33 cellular contexts compared by ENCODE assay signal in the genomic region with DNA sequence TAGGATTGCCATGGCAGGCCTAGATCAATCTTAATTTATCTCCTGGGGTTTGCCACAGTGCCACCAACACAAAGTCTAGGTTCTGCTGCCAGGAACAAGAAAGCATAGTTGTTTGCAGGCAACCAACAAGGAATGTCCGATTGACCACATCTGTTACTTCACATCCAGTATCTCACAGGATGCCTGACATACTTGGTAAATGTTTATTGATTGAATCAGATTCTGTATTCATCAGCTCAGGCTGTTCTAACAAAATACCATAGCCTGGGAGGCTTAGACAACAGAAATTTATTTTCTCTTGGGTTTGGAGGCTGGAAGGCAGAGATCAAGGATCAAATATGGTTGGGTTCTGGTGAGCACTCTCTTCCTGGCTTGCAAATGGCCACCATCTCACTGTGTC. TPM values are rescaled to one million over a fixed set of nuclear protein-coding genes. Genes with fewer than 3 reads are reported as not detected.
DNase-seq lines count a peak whose midpoint lies in the region; FAIRE-seq and TF ChIP-seq lines count a peak whose summit lies in the region.
"Had no signal": no experiment of that assay in that cellular context is flagged by ENCODE, and none has a peak within 500 bp of the region (broad histone marks: within the 10 kb centered on the region; RNA-seq: fewer than 3 reads in every experiment).

No MANE protein-coding gene starts in this region.

- H3K4me3 ChIP-seq in bronchial epithelial cell (ENCODE audit: low read depth, low read length) (no peak overlapping the region), spleen (no peak overlapping the region)
- H3K4me3 ChIP-seq: body of pancreas, esophagus muscularis mucosa, gastroesophageal sphincter, neural progenitor cell, stomach had no signal

- H3K4me1 ChIP-seq in spleen: no peaks in the 10 kb centered on the region
- H3K4me1 ChIP-seq: BE2C, body of pancreas, esophagus muscularis mucosa, gastroesophageal sphincter, parathyroid adenoma, stomach had no signal

- H3K27ac ChIP-seq in spleen: no peak overlapping the region
- H3K27ac ChIP-seq: body of pancreas, esophagus muscularis mucosa, gastroesophageal sphincter, neural progenitor cell, parathyroid adenoma, stomach had no signal

- H3K27me3 ChIP-seq in bronchial epithelial cell (ENCODE audit: control insufficient read depth, insufficient read depth, low read length) (no peaks in the 10 kb centered on the region), spleen (replicated peaks in 1 of 7) (peaks cover 0 to 2% (median 0%) of the 10 kb centered on the region in 7 donors)
- H3K27me3 ChIP-seq: body of pancreas, esophagus muscularis mucosa, neural progenitor cell had no signal

- H3K36me3 ChIP-seq in bronchial epithelial cell (ENCODE audit: control insufficient read depth, insufficient read depth, low read length) (no peaks in the 10 kb centered on the region), spleen (no peaks in the 10 kb centered on the region)
- H3K36me3 ChIP-seq: BE2C, esophagus muscularis mucosa, gastroesophageal sphincter, neural progenitor cell, stomach had no signal

- WGBS in spleen, 5 donors: 80 to 100% (median 92%) methylated on average over 1 of the region's 1 CpG

- DNase-seq in HCEC 1CT (peak; percentile 57), RPMI7951 (ENCODE audit: low read depth) (peak; percentile 71), bronchial epithelial cell (ENCODE audit: low read depth) (peak; percentile 31), myocyte (ENCODE audit: low read depth) (peak; percentile 1), NCI-H524 (lab: John Stamatoyannopoulos, UW) (no peak), NCI-H146 (lab: John Stamatoyannopoulos, UW) (no peak), COLO829 (ENCODE audit: low spot score) (no peak), spleen (no peak)
- DNase-seq: ACHN; activated CD4-positive, alpha-beta T cell treated with anti-CD3 and anti-CD28 coated beads, Interleukin-2, amount 50 U/mL, for 48 hours; activated CD4-positive, CD25-positive, alpha-beta regulatory T cell treated with anti-CD3 and anti-CD28 coated beads, Interleukin-2, amount 50 U/mL, for 72 hours; activated naive CD4-positive, alpha-beta T cell; BE2C; body of pancreas; CD8-positive, alpha-beta T cell; cerebellar nuclear complex; dermis blood vessel endothelial cell; endodermal cell; H9; left cardiac atrium; NCI-H1092; NCI-H1694 treated with DMSO at 0.1 percent for 48 hours; NCI-H446 treated with DMSO at 0.1 percent for 48 hours; OCI-M1; stomach; T-helper 2 cell had no signal

- FAIRE-seq in bronchial epithelial cell (lab: Jason Lieb, UNC): no peak
- FAIRE-seq: GM12891 had no signal

- intact Hi-C loops in spleen (cut with DNase I; ENCODE audit: low total_unique reads): no loop called here

- no peak for TF ChIP-seq CTCF in bronchial epithelial cell (IDR thresholded peaks at IDR 0.05; ENCODE audit: insufficient read depth, low read length, severe bottlenecking)
- no peak for TF ChIP-seq CTCF in spleen (IDR thresholded peaks at IDR 0.05 in 8 of 11, conservative IDR thresholded peaks at IDR 0.05 in 3 of 11)

- peaks cover 0 to 26% (median 12%) of the 10 kb centered on the region in 8 donors for H3K9me3 ChIP-seq in spleen
- H3K9me3 ChIP-seq: BE2C had no signal

- no peak for TF ChIP-seq POLR2A in spleen (IDR thresholded peaks at IDR 0.05)

RNA-seq across cellular contexts. Expression of a gene that starts 26.3 kb away (rescaled TPM):
- not detected in 2 replicates for total RNA-seq in RPMI7951 (2014; rRNA removed; shearing (Covaris generic))
- total RNA-seq in bronchial epithelial cell (not detected in 2 replicates), myocyte (0.19 TPM in 1 of 2 replicates, not detected in the other), spleen (not detected)
- polyA plus RNA-seq in myocyte (2012): not detected
- not detected for polyA plus RNA-seq in spleen
- total RNA-seq: body of pancreas; CD8-positive, alpha-beta T cell; dermis blood vessel endothelial cell; endodermal cell; esophagus muscularis mucosa; gastroesophageal sphincter; H9; left cardiac atrium; Right ventricle myocardium inferior; stomach had no signal
- polyA plus RNA-seq: IgD-negative memory B cell, stomach had no signal

Comparison
In these comparisons a context has a peak if more than half of its experiments do, and no peak if none do; other contexts are left out.
1. DNase-seq: peak in HCEC 1CT (single experiment), RPMI7951 (single experiment), bronchial epithelial cell (single experiment) and myocyte (single experiment); none in NCI-H524 (0 of 2), NCI-H146 (single experiment), COLO829 (single experiment) and spleen (single experiment).